Comparison of ENCODE assay signal across 32 cellular contexts in genomic region chr4:74481891-74482609, GRCh38. TPM values are rescaled to one million over a fixed set of nuclear protein-coding genes. Genes with fewer than 3 reads are reported as not detected.
"Had no signal": no experiment of that assay in that cellular context is flagged by ENCODE, and none has a peak within 500 bp of the region (broad histone marks: within the 10 kb centered on the region; RNA-seq: fewer than 3 reads in every experiment).

No MANE protein-coding gene starts in this region.

- H3K9me3 Mint-ChIP-seq: naive B cell; naive thymus-derived CD8-positive, alpha-beta T cell; natural killer cell treated with Interleukin-12 subunit alpha and Interleukin-12 subunit beta and Interleukin-15 and Interleukin-18, amount 100 ng/mL, for 72 hours; nephron progenitor cell; neural crest cell; stimulated activated memory B cell treated with anti-CD40 and anti-IgM and Interleukin-4, amounts not matched to agents 10 μg/mL and 1 μg/mL and 100 μg/mL, for 72 hours; stimulated activated naive CD8-positive, alpha-beta T cell treated with anti-CD3 and anti-CD28 coated beads, Interleukin-15, amount 100 ng/mL, for 72 hours had no signal

- DNase-seq: naive B cell; naive thymus-derived CD8-positive, alpha-beta T cell; nephron progenitor cell; nucleus accumbens; pancreas; retina; spleen; stimulated activated CD4-positive, alpha-beta T cell treated with anti-CD3 and anti-CD28 coated beads, Interleukin-12 subunit alpha, Interleukin-12 subunit beta, amount 100 ng/mL, for 4 hours; stimulated activated CD4-positive, alpha-beta T cell treated with anti-CD3 and anti-CD28 coated beads, Interleukin-1b, Interleukin-23, amount 100 ng/mL, for 48 hours; stimulated activated CD4-positive, alpha-beta T cell treated with anti-CD3 and anti-CD28 coated beads, Interleukin-4, amount 100 ng/mL, for 1 hour; stimulated activated CD4-positive, alpha-beta T cell treated with anti-CD3 and anti-CD28 coated beads, Interleukin-4, amount 100 ng/mL, for 4 hours; stimulated activated CD8-positive, alpha-beta memory T cell treated with anti-CD3 and anti-CD28 coated beads, Interleukin-4, amount 100 ng/mL, for 48 hours; stimulated activated naive CD4-positive, alpha-beta T cell; stimulated activated naive CD8-positive, alpha-beta T cell treated with anti-CD3 and anti-CD28 coated beads, Interleukin-15, amount 100 ng/mL, for 72 hours; stimulated activated naive CD8-positive, alpha-beta T cell treated with anti-CD3 and anti-CD28 coated beads, Interleukin-15, Interleukin-2, amounts not matched to agents 100 U/mL and 50 U/mL, for 24 hours; substantia nigra; testis; tibial artery; transverse colon; upper lobe of left lung had no signal

- H3K4me3 Mint-ChIP-seq: naive B cell; naive thymus-derived CD8-positive, alpha-beta T cell; natural killer cell treated with Interleukin-12 subunit alpha and Interleukin-12 subunit beta and Interleukin-15 and Interleukin-18, amount 100 ng/mL, for 72 hours; nephron progenitor cell; neural crest cell; stimulated activated memory B cell treated with anti-CD40 and anti-IgM and Interleukin-4, amounts not matched to agents 10 μg/mL and 1 μg/mL and 100 μg/mL, for 72 hours; stimulated activated naive CD8-positive, alpha-beta T cell treated with anti-CD3 and anti-CD28 coated beads, Interleukin-15, amount 100 ng/mL, for 72 hours had no signal

- H3K4me2 ChIP-seq: smooth muscle cell had no signal

- H3K4me1 ChIP-seq: prostate gland, right atrium auricular region, spleen, testis, upper lobe of left lung, vagina had no signal

- H3K9me3 ChIP-seq: neutrophil, pancreas, prostate gland, right atrium auricular region, spleen, suprapubic skin, testis, tibial artery, transverse colon, upper lobe of left lung, vagina had no signal

- H3K36me3 Mint-ChIP-seq: naive B cell; naive thymus-derived CD8-positive, alpha-beta T cell; natural killer cell treated with Interleukin-12 subunit alpha and Interleukin-12 subunit beta and Interleukin-15 and Interleukin-18, amount 100 ng/mL, for 72 hours; stimulated activated memory B cell treated with anti-CD40 and anti-IgM and Interleukin-4, amounts not matched to agents 10 μg/mL and 1 μg/mL and 100 μg/mL, for 72 hours had no signal

- H3K27me3 ChIP-seq: neutrophil, right atrium auricular region, suprapubic skin, testis, tibial artery, transverse colon, upper lobe of left lung, vagina had no signal

- H3K4me1 Mint-ChIP-seq: naive thymus-derived CD8-positive, alpha-beta T cell; nephron progenitor cell; neural crest cell; stimulated activated memory B cell treated with anti-CD40 and anti-IgM and Interleukin-4, amounts not matched to agents 10 μg/mL and 1 μg/mL and 100 μg/mL, for 72 hours; stimulated activated naive CD8-positive, alpha-beta T cell treated with anti-CD3 and anti-CD28 coated beads, Interleukin-15, amount 100 ng/mL, for 72 hours had no signal

- H3K27ac ChIP-seq: neutrophil, pancreas, prostate gland, right atrium auricular region, skin epidermis, spleen, suprapubic skin, testis, tibial artery, transverse colon, upper lobe of left lung, vagina had no signal

- FAIRE-seq: pancreas, urothelium cell line had no signal

- H3K4me3 ChIP-seq: pancreas, prostate gland, right atrium auricular region, skin epidermis, smooth muscle cell, spleen, suprapubic skin, testis, tibial artery, transverse colon, upper lobe of left lung, vagina had no signal

- H3K36me3 ChIP-seq: neutrophil, pancreas, prostate gland, right atrium auricular region, spleen, suprapubic skin, tibial artery, transverse colon, upper lobe of left lung, vagina had no signal

- ATAC-seq: naive thymus-derived CD8-positive, alpha-beta T cell; natural killer cell treated with Interleukin-12 subunit alpha and Interleukin-12 subunit beta and Interleukin-15 and Interleukin-18, amount 100 ng/mL, for 72 hours; pancreas; sciatic nerve; stimulated activated memory B cell treated with anti-CD40 and anti-IgM and Interleukin-4, amounts not matched to agents 10 μg/mL and 1 μg/mL and 100 μg/mL, for 72 hours; stimulated activated naive CD8-positive, alpha-beta T cell treated with anti-CD3 and anti-CD28 coated beads, Interleukin-15, amount 100 ng/mL, for 72 hours; stimulated activated naive CD8-positive, alpha-beta T cell treated with anti-CD3 and anti-CD28 coated beads, Interleukin-15, Interleukin-2, amounts not matched to agents 100 U/mL and 50 U/mL, for 24 hours had no signal

- H3K27ac Mint-ChIP-seq: naive B cell; natural killer cell treated with Interleukin-12 subunit alpha and Interleukin-12 subunit beta and Interleukin-15 and Interleukin-18, amount 100 ng/mL, for 72 hours; nephron progenitor cell; stimulated activated memory B cell treated with anti-CD40 and anti-IgM and Interleukin-4, amounts not matched to agents 10 μg/mL and 1 μg/mL and 100 μg/mL, for 72 hours; stimulated activated naive CD8-positive, alpha-beta T cell treated with anti-CD3 and anti-CD28 coated beads, Interleukin-15, amount 100 ng/mL, for 72 hours had no signal

RNA-seq across cellular contexts. Expression of gene AREG, which starts 37.1 kb away (rescaled TPM):
- total RNA-seq: neural crest cell had no signal
